8 cellular contexts compared by ENCODE assay signal in genomic region chr2:70191244-70191735, GRCh38. TPM values are rescaled to one million over a fixed set of nuclear protein-coding genes. Genes with fewer than 3 reads are reported as not detected.
DNase-seq lines count a peak whose midpoint lies in the region; ATAC-seq and TF ChIP-seq lines count a peak whose summit lies in the region.

No MANE protein-coding gene starts in this region.

- peak overlapping the region; percentile 95 for H3K27ac Mint-ChIP-seq in CD4-positive, alpha-beta T cell
- H3K27ac Mint-ChIP-seq in endodermal cell, result peak overlapping the region; percentile 99

- no peak for TF ChIP-seq CTCF in CD4-positive, alpha-beta T cell (IDR thresholded peaks at IDR 0.05)
- TF ChIP-seq CTCF in OCI-LY7 (conservative IDR thresholded peaks at IDR 0.05; ENCODE audit: low read length) (peak; percentile 58; the same call in 1 of the 2 replicates), endodermal cell (conservative IDR thresholded peaks at IDR 0.05) (no peak), neutrophil (IDR thresholded peaks at IDR 0.05) (no peak)

- H3K36me3 ChIP-seq in OCI-LY7 (ENCODE audit: insufficient read depth, low read length) (no peaks in the 10 kb centered on the region), endodermal cell (ENCODE audit: control insufficient read depth, insufficient read depth, low read length) (no peaks in the 10 kb centered on the region), neutrophil (no peaks in the 10 kb centered on the region)

- H3K27me3 ChIP-seq in CD4-positive, alpha-beta T cell (ENCODE audit: control insufficient read depth, insufficient read depth, low read length), result no peaks in the 10 kb centered on the region
- no peaks in the 10 kb centered on the region for H3K27me3 ChIP-seq in endodermal cell (ENCODE audit: control insufficient read depth, insufficient read depth, low read length, poor library complexity, severe bottlenecking)
- no peaks in the 10 kb centered on the region for H3K27me3 ChIP-seq in neutrophil

- no peaks in the 10 kb centered on the region for H3K9me2 ChIP-seq in OCI-LY7 (ENCODE audit: insufficient read depth, low read length)

- peaks cover 10% of the 10 kb centered on the region for H3K36me3 Mint-ChIP-seq in CD4-positive, alpha-beta T cell (ENCODE audit: low read depth)
- no peaks in the 10 kb centered on the region for H3K36me3 Mint-ChIP-seq in endodermal cell (ENCODE audit: low read depth)

- no peaks in the 10 kb centered on the region for H3K9me3 Mint-ChIP-seq in CD4-positive, alpha-beta T cell
- H3K9me3 Mint-ChIP-seq in endodermal cell, result no peaks in the 10 kb centered on the region

- H3K4me3 Mint-ChIP-seq in CD4-positive, alpha-beta T cell, result peak overlapping the region; percentile 91
- H3K4me3 Mint-ChIP-seq in endodermal cell, result peak overlapping the region; percentile 82

- BruUV-seq in OCI-LY7 (replicated peaks; lab: Mats Ljungman, UMichigan), result no TSS peak

- peaks cover 12% of the 10 kb centered on the region for H3K4me1 Mint-ChIP-seq in CD4-positive, alpha-beta T cell (ENCODE audit: low read depth)
- H3K4me1 Mint-ChIP-seq in endodermal cell, result peaks cover 3% of the 10 kb centered on the region

- CTCF ChIA-PET in CD4-positive, alpha-beta T cell (lab: Charles Lee), result interaction anchor here (1.1 to 2.9 kb wide), 10 partner anchors 8 to 298 kb away, joined by 3 to 11 read pairs (median 4); partner anchors contain the start of genes FAM136A, MXD1 and SNRNP27
- CTCF ChIA-PET in OCI-LY7 (lab: Charles Lee; ENCODE audit: unreplicated experiment), result interaction anchor here (0.7 kb wide), 1 partner anchor 64 kb away, joined by 3 read pairs; no protein-coding TSS in a partner anchor

- intact Hi-C loops in CD4-positive, alpha-beta T cell (cut with DNase I, micrococcal nuclease), result loop anchor here (2.0 to 5.0 kb wide), 8 partner anchors 48 to 111 kb away; partner anchors contain the start of genes PCBP1 (in 2 of the 2), FAM136A (in 1 of the 2), SNRPG (in 1 of the 2) and TIA1 (in 1 of the 2)
- intact Hi-C loops in OCI-LY7 (cut with micrococcal nuclease; ENCODE audit: unreplicated experiment) (loop anchor here (1.0 to 2.0 kb wide), 5 partner anchors 48 to 278 kb away; partner anchors contain the start of gene TIA1), sciatic nerve (cut with DNase I) (no loop called here)

- WGBS in endodermal cell (ENCODE audit: insufficient coverage in 1 of 2, insufficient read length in 1 of 2), 2 experiments, result 82 to 83% methylated on average over 12 to 13 of the region's 13 CpGs

- H3K4me1 ChIP-seq in OCI-LY7 (ENCODE audit: insufficient read depth, low read length, poor library complexity, severe bottlenecking), result peaks cover 8% of the 10 kb centered on the region
- H3K4me1 ChIP-seq in endodermal cell (ENCODE audit: control insufficient read depth, insufficient read depth, low read length), result no peaks in the 10 kb centered on the region
- peaks cover 12 to 15% of the 10 kb centered on the region in 2 experiments for H3K4me1 ChIP-seq in neutrophil (ENCODE audit: control insufficient read depth in 1 of 2, insufficient read depth in 1 of 2, low read depth in 1 of 2, low read length in 1 of 2)

- peak overlapping the region; percentile 54 for H3K9ac ChIP-seq in endodermal cell (ENCODE audit: extremely low read depth, low read length, poor library complexity, severe bottlenecking)

- H3K4me3 ChIP-seq in OCI-LY7 (ENCODE audit: low read depth, low read length, poor library complexity, severe bottlenecking) (peak overlapping the region; percentile 83), endodermal cell (ENCODE audit: low read length) (peak overlapping the region; percentile 96), neutrophil (ENCODE audit: low read depth in 1 of 2, low read length in 1 of 2) (peak overlapping the region; percentile 79 to 95)

- peaks cover 16% of the 10 kb centered on the region; the same call in 1 of the 2 replicates for H3K79me2 ChIP-seq in OCI-LY7 (ENCODE audit: insufficient read depth, low read depth, low read length)

- H3K9me3 ChIP-seq in CD4-positive, alpha-beta T cell (ENCODE audit: control insufficient read depth, low read length), result no peaks in the 10 kb centered on the region
- H3K9me3 ChIP-seq in OCI-LY7 (ENCODE audit: low read length), result no peaks in the 10 kb centered on the region
- no peaks in the 10 kb centered on the region for H3K9me3 ChIP-seq in endodermal cell (ENCODE audit: control insufficient read depth, low read length)
- H3K9me3 ChIP-seq in neutrophil, result no peaks in the 10 kb centered on the region

- no peak for DNase-seq in CD4-positive, alpha-beta T cell
- DNase-seq in OCI-LY7 (ENCODE audit: low spot score) (no peak), endodermal cell (no peak), CD1c-positive myeloid dendritic cell (ENCODE audit: extremely low spot score) (no peak), COLO668 (lab: John Stamatoyannopoulos, UW; ENCODE audit: unreplicated experiment) (no peak), sciatic nerve (ENCODE audit: low spot score) (no peak)
- no peak for DNase-seq in central memory CD4-positive, alpha-beta T cell

- H4K20me1 ChIP-seq in OCI-LY7 (ENCODE audit: insufficient read depth, low read length), result no peaks in the 10 kb centered on the region

- H2AFZ ChIP-seq in OCI-LY7 (ENCODE audit: low read length), result peak overlapping the region; percentile 73; the same call in 1 of the 2 replicates

- no peaks in the 10 kb centered on the region for H3K27me3 Mint-ChIP-seq in CD4-positive, alpha-beta T cell
- no peaks in the 10 kb centered on the region for H3K27me3 Mint-ChIP-seq in endodermal cell (ENCODE audit: insufficient read depth)

- H3K4me2 ChIP-seq in OCI-LY7 (ENCODE audit: low read length), result peak overlapping the region; percentile 61

- no peak for ATAC-seq in CD4-positive, alpha-beta T cell (ENCODE audit: poor library complexity)
- ATAC-seq in sciatic nerve, result no peak

- POLR2A ChIA-PET in CD4-positive, alpha-beta T cell (lab: Charles Lee), result interaction anchor here (0.5 to 2.8 kb wide), 52 partner anchors 8 to 1175 kb away, joined by 3 to 89 read pairs (median 5); partner anchors contain the start of genes AAK1, FAM136A, MXD1 and NAGK
- POLR2A ChIA-PET in OCI-LY7 (lab: Charles Lee), result interaction anchor here (0.6 to 3.0 kb wide), 32 partner anchors 9 to 1041 kb away, joined by 3 to 32 read pairs (median 4); partner anchors contain the start of genes MXD1, PCYOX1 and SNRPG

- H3K27ac ChIP-seq in CD4-positive, alpha-beta T cell (ENCODE audit: low read depth, low read length), result peak overlapping the region; percentile 95
- peak overlapping the region; percentile 89 for H3K27ac ChIP-seq in OCI-LY7 (ENCODE audit: low read depth, low read length, poor library complexity, severe bottlenecking)
- H3K27ac ChIP-seq in endodermal cell (ENCODE audit: low read depth, low read length), result peak overlapping the region; percentile 94
- peak overlapping the region; percentile 93 for H3K27ac ChIP-seq in neutrophil

RNA-seq across cellular contexts. Expression of gene C2orf42, which starts 0.5 kb away (rescaled TPM):
- total RNA-seq in CD4-positive, alpha-beta T cell, result 10 to 100 TPM; 16.9 to 18.4 TPM
- 24.5 and 26.8 TPM in 2 replicates for total RNA-seq in OCI-LY7 (2014; rRNA removed; shearing (Covaris generic))
- 19.0 and 21.3 TPM in 2 replicates for total RNA-seq in OCI-LY7 (2022)
- 10 to 100 TPM; 12.3 to 16.5 TPM for total RNA-seq in endodermal cell
- polyA plus RNA-seq in endodermal cell (2013, experiment 1 of 2), result 8.7 TPM
- polyA plus RNA-seq in endodermal cell (2013, experiment 2 of 2), result 11.0 TPM
- 24.4 TPM for total RNA-seq in sciatic nerve

RNA-seq across cellular contexts. Expression of gene TIA1, which starts 57.1 kb away (rescaled TPM):
- total RNA-seq in CD4-positive, alpha-beta T cell, result 10 to 100 TPM; 34.4 to 45.3 TPM
- 129 and 147 TPM in 2 replicates for total RNA-seq in OCI-LY7 (2014; rRNA removed; shearing (Covaris generic))
- total RNA-seq in OCI-LY7 (2022) (121 and 129 TPM in 2 replicates), endodermal cell (100 to 1,000 TPM; 217 to 256 TPM), sciatic nerve (140 TPM)
- polyA plus RNA-seq in endodermal cell (2013, experiment 1 of 2), result 249 TPM
- 236 TPM for polyA plus RNA-seq in endodermal cell (2013, experiment 2 of 2)
